Comparison of ENCODE assay signal across 23 cellular contexts in the genomic region with DNA sequence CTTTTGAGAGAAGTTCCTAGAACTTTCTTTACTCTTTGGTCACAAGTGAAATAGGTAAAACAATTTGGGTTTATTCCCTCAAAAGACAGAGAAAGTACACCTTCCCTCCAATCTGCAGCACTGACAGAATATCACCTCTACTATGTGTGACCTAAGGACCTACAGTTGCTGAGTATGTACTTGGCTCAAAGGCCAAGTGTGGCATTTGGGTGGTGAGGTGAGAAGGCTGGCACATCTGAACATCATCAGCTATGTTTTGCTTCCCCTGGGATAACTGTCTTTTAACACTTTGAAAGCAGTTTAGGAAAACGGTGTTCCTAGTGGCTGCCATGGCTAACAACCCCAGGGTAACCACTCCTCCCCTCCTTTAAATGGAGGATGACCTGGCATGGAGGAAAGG.
"Had no signal": no experiment of that assay in that cellular context is flagged by ENCODE, and none has a peak within 500 bp of the region (broad histone marks: within the 10 kb centered on the region; RNA-seq: fewer than 3 reads in every experiment).

No MANE protein-coding gene starts in this region.

- DNase-seq: head of caudate nucleus; hippocampal formation; kidney glomerular epithelial cell; lower lobe of right lung; mammary epithelial cell; mesenchymal stem cell; naive thymus-derived CD8-positive, alpha-beta T cell; nucleus accumbens; pancreas; retina; right lobe of liver; stimulated activated CD4-positive, alpha-beta T cell treated with anti-CD3 and anti-CD28 coated beads, Interleukin-12 subunit alpha, Interleukin-12 subunit beta, amount 100 ng/mL, for 4 hours; stimulated activated CD4-positive, alpha-beta T cell treated with anti-CD3 and anti-CD28 coated beads, Interleukin-15, amount 100 ng/mL, for 24 hours; stimulated activated CD4-positive, alpha-beta T cell treated with anti-CD3 and anti-CD28 coated beads, Interleukin-2, amount 100 ng/mL, for 24 hours; stimulated activated CD4-positive, alpha-beta T cell treated with anti-CD3 and anti-CD28 coated beads, Interleukin-4, amount 100 ng/mL, for 1 hour; stimulated activated naive CD4-positive, alpha-beta T cell; tibial artery; trophoblast cell; upper lobe of right lung; uterus had no signal

- H3K36me3 ChIP-seq: uterus had no signal

- H3K9me3 ChIP-seq: lower lobe of right lung, pancreas, prostate gland, right lobe of liver, suprapubic skin, thoracic aorta, tibial artery, upper lobe of right lung, uterus had no signal

- H3K4me3 ChIP-seq: lower lobe of right lung, pancreas, prostate gland, right lobe of liver, suprapubic skin, thoracic aorta, tibial artery, upper lobe of right lung, uterus had no signal

- ATAC-seq: lower lobe of right lung; naive thymus-derived CD8-positive, alpha-beta T cell; pancreas; right lobe of liver; upper lobe of right lung had no signal

- H3K4me1 ChIP-seq: lower lobe of right lung, pancreas, prostate gland, suprapubic skin, tibial artery, upper lobe of right lung, uterus had no signal

- H3K27ac ChIP-seq: lower lobe of right lung, pancreas, prostate gland, right lobe of liver, suprapubic skin, thoracic aorta, tibial artery, upper lobe of right lung, uterus had no signal

- H3K27me3 ChIP-seq: pancreas, right lobe of liver, suprapubic skin, tibial artery, upper lobe of right lung, uterus had no signal
